ENCODE assay signal across 18 cellular contexts in the genomic region with DNA sequence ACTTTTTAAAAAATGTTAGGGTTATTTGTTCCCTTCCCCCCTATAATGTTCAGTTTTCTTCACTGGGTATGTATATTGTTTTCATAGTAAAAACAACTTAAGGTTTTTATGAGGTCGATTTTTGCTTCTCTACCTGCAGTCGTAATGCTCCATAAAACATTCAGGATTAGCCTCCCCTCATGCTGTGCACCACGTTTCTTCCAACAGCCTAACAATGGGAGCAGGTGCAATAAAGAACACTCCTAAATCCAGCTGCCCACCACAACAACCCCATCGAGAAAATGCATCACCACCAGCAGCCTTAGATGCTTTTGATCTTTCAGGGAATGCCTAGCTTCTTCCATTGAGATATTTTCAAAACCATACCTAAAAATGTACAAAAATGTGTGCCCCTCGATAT.
DNase-seq lines count a peak whose midpoint lies in the region; ATAC-seq and TF ChIP-seq lines count a peak whose summit lies in the region.
"Had no signal": no experiment of that assay in that cellular context is flagged by ENCODE, and none has a peak within 500 bp of the region (broad histone marks: within the 10 kb centered on the region; RNA-seq: fewer than 3 reads in every experiment).

No MANE protein-coding gene starts in this region.

- TF ChIP-seq CTCF in left lung (IDR thresholded peaks at IDR 0.05) = no peak

- no peaks in the 10 kb centered on the region for H3K27me3 ChIP-seq in left lung
- H3K27me3 ChIP-seq: SJSA1 had no signal

- DNase-seq in SHP77 (lab: John Stamatoyannopoulos, UW) (peak; percentile 12 to 39), SHP77 treated with DMSO at 0.1 percent for 48 hours (lab: John Stamatoyannopoulos, UW) (no peak), NCI-H345 (lab: John Stamatoyannopoulos, UW) (peak; percentile 73), SW480 (ENCODE audit: low spot score) (peak; percentile 7), left lung (no peak), OCI-M2 (lab: John Stamatoyannopoulos, UW; ENCODE audit: unreplicated experiment) (no peak)
- DNase-seq: Calu3; CD4-positive, alpha-beta memory T cell; DMS53; EL; HCEC 1CT; IMR-90; NCI-H1694; NCI-H446; T-helper 2 cell had no signal

- no peaks in the 10 kb centered on the region for H3K9me3 ChIP-seq in left lung
- H3K9me3 ChIP-seq: SJSA1 had no signal

- H3K4me3 ChIP-seq in left lung = no peak overlapping the region
- H3K4me3 ChIP-seq: SJSA1 had no signal

- no peak overlapping the region for H3K27ac ChIP-seq in left lung
- H3K27ac ChIP-seq: SJSA1 had no signal

- ATAC-seq in left lung (no peak), GM18870 (IDR thresholded peaks at IDR 0.05; ENCODE audit: unreplicated experiment) (no peak), GM18868 (IDR thresholded peaks at IDR 0.05; ENCODE audit: unreplicated experiment) (no peak)

- no peaks in the 10 kb centered on the region for H3K4me1 ChIP-seq in left lung
- H3K4me1 ChIP-seq: SJSA1 had no signal

- no peaks in the 10 kb centered on the region for H3K36me3 ChIP-seq in left lung
- H3K36me3 ChIP-seq: SJSA1 had no signal

- intact Hi-C loops in left lung (cut with DNase I) = no loop called here

Comparison
In these comparisons a context has a peak if more than half of its experiments do, and no peak if none do; other contexts are left out.
1. DNase-seq: peak in SHP77 (2 of 2), NCI-H345 (single experiment) and SW480 (single experiment); none in SHP77 treated with DMSO at 0.1 percent for 48 hours (single experiment), left lung (0 of 2) and OCI-M2 (single experiment).